14 cellular contexts compared by ENCODE assay signal in the genomic region with DNA sequence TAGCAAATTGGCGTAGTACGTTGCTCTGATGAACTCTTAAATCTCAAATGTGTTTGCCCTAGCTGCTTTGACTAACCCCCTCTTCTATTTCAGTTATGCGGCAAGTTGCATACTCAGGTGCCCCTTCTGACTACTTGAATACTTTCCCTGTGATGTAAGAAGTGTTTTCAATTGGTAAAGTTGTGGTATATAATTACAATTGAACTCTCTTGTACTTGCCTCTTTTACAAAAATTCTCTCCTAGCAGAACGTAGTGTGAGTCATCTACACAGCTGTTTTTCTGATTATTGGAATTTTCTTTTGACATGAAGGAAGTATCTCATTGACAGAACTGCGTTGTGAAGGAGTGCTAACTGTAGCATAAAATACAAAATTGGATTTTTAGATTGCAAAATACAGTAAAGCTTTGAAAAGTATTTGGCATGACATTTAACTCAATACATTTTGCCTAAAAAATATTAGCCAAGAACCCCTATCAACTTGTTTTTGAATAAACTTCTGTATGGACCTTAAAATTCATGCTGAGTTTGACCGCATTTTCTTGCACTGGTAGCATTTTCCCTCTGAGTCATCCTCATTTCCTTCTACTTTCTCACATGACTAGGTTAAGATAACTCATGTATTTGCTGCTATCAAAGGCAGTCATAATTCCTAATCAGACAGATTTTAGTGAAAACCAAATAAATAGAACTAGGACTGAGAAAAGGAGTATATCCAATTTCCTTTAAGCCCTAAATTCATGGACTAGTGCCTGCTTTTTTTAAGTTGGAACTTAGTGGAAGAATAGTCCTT. TPM values are rescaled to one million over a fixed set of nuclear protein-coding genes. Genes with fewer than 3 reads are reported as not detected.
DNase-seq lines count a peak whose midpoint lies in the region; ATAC-seq and TF ChIP-seq lines count a peak whose summit lies in the region.
"Had no signal": no experiment of that assay in that cellular context is flagged by ENCODE, and none has a peak within 500 bp of the region (broad histone marks: within the 10 kb centered on the region; RNA-seq: fewer than 3 reads in every experiment).

No MANE protein-coding gene starts in this region.

- H3K9me3 ChIP-seq in breast epithelium: no peaks in the 10 kb centered on the region
- no peaks in the 10 kb centered on the region for H3K9me3 ChIP-seq in subcutaneous abdominal adipose tissue (ENCODE audit: control insufficient read depth in 5 of 5, low read length in 5 of 5)
- H3K9me3 ChIP-seq in tibial artery: no peaks in the 10 kb centered on the region
- H3K9me3 ChIP-seq: uterus had no signal

- no peak overlapping the region for H3K4me3 Mint-ChIP-seq in MCF 10A (ENCODE audit: unreplicated experiment)
- H3K4me3 Mint-ChIP-seq: effector memory CD8-positive, alpha-beta T cell had no signal

- H3K4me3 ChIP-seq in breast epithelium: no peak overlapping the region
- peak overlapping the region in 1 of 5 donors; percentile 32 for H3K4me3 ChIP-seq in subcutaneous abdominal adipose tissue (ENCODE audit: low read depth in 1 of 5, low read length in 5 of 5)
- no peak overlapping the region for H3K4me3 ChIP-seq in tibial artery
- H3K4me3 ChIP-seq: BLaER1, uterus had no signal

- peaks cover 0 to 8% of the 10 kb centered on the region in 2 donors for H3K27me3 ChIP-seq in breast epithelium
- peaks cover under 1 to 7% (median 4%) of the 10 kb centered on the region in 5 donors for H3K27me3 ChIP-seq in subcutaneous abdominal adipose tissue (ENCODE audit: control insufficient read depth in 5 of 5, insufficient read depth in 4 of 5, low read length in 5 of 5)
- peaks cover 0 to 11% of the 10 kb centered on the region in 2 donors for H3K27me3 ChIP-seq in tibial artery
- H3K27me3 ChIP-seq: BLaER1, uterus had no signal

- POLR2A ChIA-PET in MCF 10A (lab: Yijun Ruan, JAX): interaction anchor here (1.0 to 1.1 kb wide), 2 partner anchors 9 kb away, joined by 3 to 4 read pairs; no protein-coding TSS in a partner anchor

- H3K36me3 ChIP-seq in breast epithelium: no peaks in the 10 kb centered on the region
- peaks cover 0 to 10% (median 0%) of the 10 kb centered on the region in 5 donors for H3K36me3 ChIP-seq in subcutaneous abdominal adipose tissue (ENCODE audit: control insufficient read depth in 5 of 5, insufficient read depth in 5 of 5, low read length in 5 of 5)
- no peaks in the 10 kb centered on the region for H3K36me3 ChIP-seq in tibial artery
- H3K36me3 ChIP-seq: BLaER1, uterus had no signal

- BruUV-seq in MCF 10A (replicated peaks; lab: Mats Ljungman, UMichigan): no TSS peak

- TF ChIP-seq CTCF in MCF 10A (IDR thresholded peaks at IDR 0.05; ENCODE audit: unreplicated experiment) (no peak), breast epithelium (IDR thresholded peaks at IDR 0.05) (no peak), tibial artery (IDR thresholded peaks at IDR 0.05) (no peak)

- CTCF ChIA-PET in MCF 10A (lab: Yijun Ruan, JAX): interaction anchor here (0.6 to 1.2 kb wide), 2 partner anchors 22 to 376 kb away, joined by 3 read pairs; no protein-coding TSS in a partner anchor

- H3K4me1 ChIP-seq in breast epithelium: peaks cover 0 to under 1% of the 10 kb centered on the region in 2 donors
- H3K4me1 ChIP-seq in subcutaneous abdominal adipose tissue (ENCODE audit: control insufficient read depth in 5 of 5, insufficient read depth in 5 of 5, low read length in 5 of 5): peaks cover 0 to 23% (median 9%) of the 10 kb centered on the region in 5 donors
- H3K4me1 ChIP-seq in tibial artery: peaks cover 0 to 3% (median under 1%) of the 10 kb centered on the region in 4 donors
- H3K4me1 ChIP-seq: BLaER1, uterus had no signal

- no peaks in the 10 kb centered on the region for H3K27me3 Mint-ChIP-seq in MCF 10A (ENCODE audit: insufficient read depth, unreplicated experiment)

- no peak overlapping the region for H3K27ac Mint-ChIP-seq in MCF 10A (ENCODE audit: low read depth, unreplicated experiment)
- H3K27ac Mint-ChIP-seq: effector memory CD8-positive, alpha-beta T cell had no signal

- no peak for TF ChIP-seq POLR2A in breast epithelium (IDR thresholded peaks at IDR 0.05)

- DNase-seq in MCF 10A (ENCODE audit: unreplicated experiment): peak; percentile 22
- DNase-seq in breast epithelium (ENCODE audit: low spot score in 2 of 2): no peak
- DNase-seq in SK-MEL-5 (ENCODE audit: low read depth, low spot score): peak; percentile 24
- DNase-seq in fibroblast of peridontal ligament (ENCODE audit: extremely low read depth): peak; percentile 67
- DNase-seq in tibial artery: no peak
- DNase-seq: effector memory CD8-positive, alpha-beta T cell; NCI-H1105 treated with DMSO at 0.1 percent for 48 hours; RPMI8226; uterus had no signal

- no peaks in the 10 kb centered on the region for H3K36me3 Mint-ChIP-seq in MCF 10A (ENCODE audit: insufficient read depth, unreplicated experiment)

- no peaks in the 10 kb centered on the region for H3K9me3 Mint-ChIP-seq in MCF 10A (ENCODE audit: unreplicated experiment)
- H3K9me3 Mint-ChIP-seq: effector memory CD8-positive, alpha-beta T cell had no signal

- intact Hi-C loops in MCF 10A (cut with micrococcal nuclease) (no loop called here), breast epithelium (cut with DNase I; ENCODE audit: low total_unique reads) (no loop called here), tibial artery (cut with DNase I; ENCODE audit: low total_unique reads) (no loop called here)

- in situ Hi-C loops in SK-MEL-5 (cut with HindIII; ENCODE audit: low pct_unique_long_range_greater_than_20kb, low sequenced_read_pairs): no loop called here

- H3K4me1 Mint-ChIP-seq in MCF 10A (ENCODE audit: insufficient read depth, unreplicated experiment): peaks cover 17% of the 10 kb centered on the region

- H3K27ac ChIP-seq in breast epithelium (no peak overlapping the region), subcutaneous abdominal adipose tissue (ENCODE audit: low read depth, low read length) (peak overlapping the region; percentile 66), tibial artery (no peak overlapping the region)
- H3K27ac ChIP-seq: BLaER1, uterus had no signal

- peak overlapping the region in 2 of 5 donors; percentile 16 to 40 for H3K9ac ChIP-seq in subcutaneous abdominal adipose tissue (ENCODE audit: low read length in 5 of 5)
- H3K9ac ChIP-seq: BLaER1 had no signal

- ATAC-seq in GM21423 (IDR thresholded peaks at IDR 0.05; ENCODE audit: unreplicated experiment) (no peak), GM18861 (IDR thresholded peaks at IDR 0.05; ENCODE audit: unreplicated experiment) (no peak)
- ATAC-seq: effector memory CD8-positive, alpha-beta T cell had no signal

RNA-seq across cellular contexts. Expression of a gene that starts 6.3 kb away (rescaled TPM):
- not detected in 2 replicates for total RNA-seq in MCF 10A (2022)
- total RNA-seq in breast epithelium: 1 to 10 TPM in 2 of 3 donors, under 1 TPM in 1; 0.73 to 5.1 (median 2.3) TPM
- not detected in 2 replicates for total RNA-seq in SK-MEL-5 (2014; rRNA removed; shearing (Covaris generic))
- polyA plus RNA-seq in SK-MEL-5 (2015; cell fraction: cytosol; rRNA removed): not detected in 2 replicates
- not detected in 2 replicates for polyA plus RNA-seq in SK-MEL-5 (2015; cell fraction: nucleus; rRNA removed)
- total RNA-seq: lung microvascular endothelial cell had no signal

Comparison
In these comparisons a context has a peak if more than half of its experiments do, and no peak if none do; other contexts are left out.
1. DNase-seq: peak in MCF 10A (single experiment), SK-MEL-5 (single experiment) and fibroblast of peridontal ligament (single experiment); none in breast epithelium (0 of 2) and tibial artery (0 of 2).